Comparison of ENCODE assay signal across 8 cellular contexts in genomic region chr3:128993461-128994172, GRCh38. TPM values are rescaled to one million over a fixed set of nuclear protein-coding genes. Genes with fewer than 3 reads are reported as not detected.
A peak's percentile ranks its signal among the peaks of the same experiment; 100 is the strongest.
DNase-seq lines count a peak whose midpoint lies in the region; ATAC-seq and TF ChIP-seq lines count a peak whose summit lies in the region.

CFAP92 (minus strand) TSS chr3:128994076; CDS start chr3:128993304, 772 bp downstream.

- H2BK12ac ChIP-seq in mesenchymal stem cell (ENCODE audit: low read length in 2 of 2): peak within 1 kb of the TSS in 1 of 2 experiments; percentile 21

- H3K27ac ChIP-seq in ectodermal cell (ENCODE audit: insufficient read depth, low read depth, low read length, poor library complexity, severe bottlenecking) (no peak within 1 kb of the TSS), mesenchymal stem cell (ENCODE audit: low read length, poor library complexity, severe bottlenecking) (no peak within 1 kb of the TSS)

- H2BK5ac ChIP-seq in mesenchymal stem cell (ENCODE audit: low read depth, low read length, poor library complexity, severe bottlenecking): no peak within 1 kb of the TSS

- H3K27me3 ChIP-seq in ectodermal cell (ENCODE audit: control insufficient read depth, insufficient read depth, low read length, poor library complexity, severe bottlenecking): peaks cover 13% of the 10 kb centered on the region
- H3K27me3 ChIP-seq in mesenchymal stem cell (ENCODE audit: control insufficient read depth in 1 of 2, insufficient read depth in 1 of 2, low read length in 2 of 2): peaks cover 58 to 69% of the 10 kb centered on the region in 2 experiments

- ATAC-seq in GM18858 (IDR thresholded peaks at IDR 0.05; ENCODE audit: unreplicated experiment): peak; percentile 51
- ATAC-seq in HG03139 (IDR thresholded peaks at IDR 0.05; ENCODE audit: unreplicated experiment): peak; percentile 80
- peak; percentile 98 for ATAC-seq in activated CD8-positive, alpha-beta T cell treated with anti-CD3 and anti-CD28 coated beads for 36 hours

- H4K91ac ChIP-seq in mesenchymal stem cell (ENCODE audit: low read length): no peak within 1 kb of the TSS

- peak within 1 kb of the TSS; percentile 18 for H2BK15ac ChIP-seq in mesenchymal stem cell (ENCODE audit: low read depth, poor library complexity, severe bottlenecking)

- no peaks in the 10 kb centered on the region for H3K36me3 Mint-ChIP-seq in activated CD8-positive, alpha-beta T cell treated with anti-CD3 and anti-CD28 coated beads for 36 hours (ENCODE audit: low read depth)

- no peaks in the 10 kb centered on the region for H3K9me3 ChIP-seq in ectodermal cell (ENCODE audit: control insufficient read depth, low read length)
- H3K9me3 ChIP-seq in mesenchymal stem cell (ENCODE audit: control insufficient read depth, low read length): no peaks in the 10 kb centered on the region

- no peak within 1 kb of the TSS for H3K23ac ChIP-seq in mesenchymal stem cell (ENCODE audit: low read length in 2 of 2)

- intact Hi-C loops in activated CD8-positive, alpha-beta T cell treated with anti-CD3 and anti-CD28 coated beads for 36 hours (cut with micrococcal nuclease): no loop called here

- CTCF ChIA-PET in activated CD8-positive, alpha-beta T cell treated with anti-CD3 and anti-CD28 coated beads for 36 hours (lab: Charles Lee): interaction anchor here (1.0 to 9.2 kb wide), 9 partner anchors 10 to 114 kb away, joined by 3 to 73 read pairs (median 6); partner anchors contain the start of gene ACAD9

- no peaks in the 10 kb centered on the region for H3K27me3 Mint-ChIP-seq in activated CD8-positive, alpha-beta T cell treated with anti-CD3 and anti-CD28 coated beads for 36 hours

- peak within 1 kb of the TSS; percentile 62 for H3K4me2 ChIP-seq in mesenchymal stem cell (ENCODE audit: low read length, poor library complexity, severe bottlenecking)

- H2AK5ac ChIP-seq in mesenchymal stem cell (ENCODE audit: low read length, severe bottlenecking): no peak within 1 kb of the TSS

- no peak within 1 kb of the TSS for H3K14ac ChIP-seq in mesenchymal stem cell (ENCODE audit: low read length in 2 of 2)

- no peaks in the 10 kb centered on the region for H3K79me1 ChIP-seq in mesenchymal stem cell (replicated peaks; ENCODE audit: low read length, poor library complexity, severe bottlenecking)

- peak within 1 kb of the TSS in 1 of 2 experiments; percentile 32 for H3K4ac ChIP-seq in mesenchymal stem cell (ENCODE audit: low read depth in 1 of 2, low read length in 2 of 2)

- peak within 1 kb of the TSS; percentile 63 for H3K4me3 Mint-ChIP-seq in activated CD8-positive, alpha-beta T cell treated with anti-CD3 and anti-CD28 coated beads for 36 hours

- H2AFZ ChIP-seq in mesenchymal stem cell (ENCODE audit: low read depth, low read length): peak within 1 kb of the TSS; percentile 15

- H3K9me3 Mint-ChIP-seq in activated CD8-positive, alpha-beta T cell treated with anti-CD3 and anti-CD28 coated beads for 36 hours: no peaks in the 10 kb centered on the region

- H3K9ac ChIP-seq in mesenchymal stem cell (ENCODE audit: low read length): peak within 1 kb of the TSS; percentile 65

- no peak within 1 kb of the TSS for H3K27ac Mint-ChIP-seq in activated CD8-positive, alpha-beta T cell treated with anti-CD3 and anti-CD28 coated beads for 36 hours

- H3K4me1 ChIP-seq in ectodermal cell (ENCODE audit: control insufficient read depth, insufficient read depth, low read length) (peaks cover 41% of the 10 kb centered on the region), mesenchymal stem cell (ENCODE audit: control insufficient read depth, insufficient read depth, low read depth, low read length) (peaks cover 9% of the 10 kb centered on the region)

- POLR2A ChIA-PET in activated CD8-positive, alpha-beta T cell treated with anti-CD3 and anti-CD28 coated beads for 36 hours (lab: Charles Lee): interaction anchor here (0.5 to 2.4 kb wide), 8 partner anchors 10 to 107 kb away, joined by 3 to 7 read pairs (median 4); no protein-coding TSS in a partner anchor

- no peak within 1 kb of the TSS for H2BK120ac ChIP-seq in mesenchymal stem cell (ENCODE audit: low read depth, low read length)

- no peak within 1 kb of the TSS for H4K8ac ChIP-seq in mesenchymal stem cell (ENCODE audit: low read length)

- WGBS in ectodermal cell, 2 experiments: 3% methylated on average over 57 of the region's 57 CpGs
- 4% methylated on average over 55 of the region's 57 CpGs for WGBS in mesenchymal stem cell

- TF ChIP-seq CTCF in activated CD8-positive, alpha-beta T cell treated with anti-CD3 and anti-CD28 coated beads for 36 hours (IDR thresholded peaks at IDR 0.05): no peak

- H3K4me3 ChIP-seq in ectodermal cell (ENCODE audit: insufficient read depth, low read depth, low read length) (peak within 1 kb of the TSS; percentile 52), mesenchymal stem cell (ENCODE audit: insufficient read depth in 1 of 2, low read depth in 1 of 2, low read length in 2 of 2) (peak within 1 kb of the TSS; percentile 45 to 69)

- peaks cover 30% of the 10 kb centered on the region for H3K4me1 Mint-ChIP-seq in activated CD8-positive, alpha-beta T cell treated with anti-CD3 and anti-CD28 coated beads for 36 hours (ENCODE audit: low read depth)

- DNase-seq in NCI-H510A treated with DMSO at 0.1 percent for 48 hours (lab: John Stamatoyannopoulos, UW) (peak; percentile 86), mesenchymal stem cell (peak; percentile 79), A172 (ENCODE audit: low spot score) (no peak)
- peak; percentile 93 for DNase-seq in activated CD8-positive, alpha-beta T cell treated with anti-CD3 and anti-CD28 coated beads for 36 hours
- DNase-seq in stimulated activated CD4-positive, alpha-beta T cell treated with anti-CD3 and anti-CD28 coated beads, TNF-alpha, amount 100 ng/mL, for 24 hours (ENCODE audit: low read depth in 3 of 3): peak; percentile 79 to 88 (median 82)

- H3K36me3 ChIP-seq in ectodermal cell (ENCODE audit: control insufficient read depth, insufficient read depth, low read length) (no peaks in the 10 kb centered on the region), mesenchymal stem cell (ENCODE audit: control insufficient read depth in 1 of 2, insufficient read depth in 2 of 2, low read depth in 1 of 2, low read length in 2 of 2) (no peaks in the 10 kb centered on the region)

- peak within 1 kb of the TSS in 1 of 2 experiments; percentile 6 for H3K18ac ChIP-seq in mesenchymal stem cell (ENCODE audit: low read depth in 1 of 2, low read length in 2 of 2)

RNA-seq across cellular contexts. Expression of gene CFAP92, which starts in this region (rescaled TPM):
- total RNA-seq in activated CD8-positive, alpha-beta T cell treated with anti-CD3 and anti-CD28 coated beads for 36 hours: under 1 TPM; 0.38 to 0.83 TPM
- polyA plus RNA-seq in ectodermal cell (2013, experiment 1 of 4): 8.3 TPM
- 6.3 TPM for polyA plus RNA-seq in ectodermal cell (2013, experiment 2 of 4)
- polyA plus RNA-seq in ectodermal cell (2013, experiment 3 of 4): 6.1 TPM
- 11.0 TPM for polyA plus RNA-seq in ectodermal cell (2013, experiment 4 of 4)
- polyA plus RNA-seq in mesenchymal stem cell (2013, experiment 1 of 2): 1.0 TPM
- 1.0 TPM for polyA plus RNA-seq in mesenchymal stem cell (2013, experiment 2 of 2)
- total RNA-seq in A172 (2014; rRNA removed; shearing (Covaris generic)): 0.34 and 0.53 TPM in 2 replicates

Comparison
In these comparisons a context has a peak if more than half of its experiments do, and no peak if none do; other contexts are left out.
1. Peak in DNase-seq and ATAC-seq in activated CD8-positive, alpha-beta T cell treated with anti-CD3 and anti-CD28 coated beads for 36 hours; RNA of the gene not detected or under 1 TPM.